Comparison of ENCODE assay signal across 27 cellular contexts in genomic region chr10:34737772-34738169, GRCh38.
DNase-seq lines count a peak whose midpoint lies in the region; ATAC-seq and TF ChIP-seq lines count a peak whose summit lies in the region.
"Had no signal": no experiment of that assay in that cellular context is flagged by ENCODE, and none has a peak within 500 bp of the region (broad histone marks: within the 10 kb centered on the region; RNA-seq: fewer than 3 reads in every experiment).

No MANE protein-coding gene starts in this region.

- H3K27me3 ChIP-seq in Caco-2 (replicated peaks; ENCODE audit: control insufficient read depth, insufficient read depth, low read length): no peaks in the 10 kb centered on the region
- H3K27me3 ChIP-seq in HUES64 (ENCODE audit: insufficient read depth, low read length): no peaks in the 10 kb centered on the region

- no peak overlapping the region for H3K4me3 ChIP-seq in Caco-2 (ENCODE audit: low read depth, low read length)
- no peak overlapping the region for H3K4me3 ChIP-seq in HUES64 (ENCODE audit: low read length)
- H3K4me3 ChIP-seq: BLaER1 treated with 17β-estradiol and CSF1 and Interleukin-3, amounts not matched to agents 10 nM and 100 nM; lung had no signal

- H3K9me3 ChIP-seq in Caco-2 (no peaks in the 10 kb centered on the region), HUES64 (ENCODE audit: insufficient read depth, low read depth, low read length) (no peaks in the 10 kb centered on the region)
- H3K9me3 ChIP-seq: SK-N-SH had no signal

- 89% methylated on average over 7 of the region's 7 CpGs for WGBS in HUES64

- no peaks in the 10 kb centered on the region for H3K36me3 ChIP-seq in Caco-2 (ENCODE audit: control insufficient read depth, insufficient read depth, low read length)
- H3K36me3 ChIP-seq in HUES64 (ENCODE audit: insufficient read depth, low read length): no peaks in the 10 kb centered on the region
- H3K36me3 ChIP-seq: BLaER1 treated with 17β-estradiol and CSF1 and Interleukin-3, amounts not matched to agents 10 nM and 100 nM had no signal

- H3K27ac Mint-ChIP-seq in Caco-2 (ENCODE audit: unreplicated experiment): peak overlapping the region; percentile 76
- H3K27ac Mint-ChIP-seq in brain: peak overlapping the region in 3 of 5 experiments; percentile 49 to 75 (median 69)
- peak overlapping the region; percentile 68 for H3K27ac Mint-ChIP-seq in mesothelial cell of epicardium
- H3K27ac Mint-ChIP-seq: activated naive CD8-positive, alpha-beta T cell treated with anti-CD3 and anti-CD28 coated beads, Interleukin-2, amount 10 ng/mL, durations not matched to agents 7 days and 5 days; activated T-helper 2 cell treated with anti-CD3 and anti-CD28 coated beads, Interferon-gamma antibody, Interleukin-2, Interleukin-4, amounts not matched to agents 10 μg/mL and 5 μg/mL and 100 μg/mL, durations not matched to agents 14 hours and 24 hours and 36 hours; stimulated activated naive CD8-positive, alpha-beta T cell treated with anti-CD3 and anti-CD28 coated beads, Interleukin-15, amount 100 ng/mL, for 72 hours had no signal

- POLR2A ChIA-PET in Caco-2 (lab: Charles Lee): no interaction called here

- H3K9me3 Mint-ChIP-seq in Caco-2 (ENCODE audit: unreplicated experiment) (no peaks in the 10 kb centered on the region), brain (peaks cover 0 to 2% (median 0%) of the 10 kb centered on the region in 5 experiments), mesothelial cell of epicardium (no peaks in the 10 kb centered on the region)
- H3K9me3 Mint-ChIP-seq: activated naive CD8-positive, alpha-beta T cell treated with anti-CD3 and anti-CD28 coated beads, Interleukin-2, amount 10 ng/mL, durations not matched to agents 7 days and 5 days; activated T-helper 2 cell treated with anti-CD3 and anti-CD28 coated beads, Interferon-gamma antibody, Interleukin-2, Interleukin-4, amounts not matched to agents 10 μg/mL and 5 μg/mL and 100 μg/mL, durations not matched to agents 14 hours and 24 hours and 36 hours; stimulated activated naive CD8-positive, alpha-beta T cell treated with anti-CD3 and anti-CD28 coated beads, Interleukin-15, amount 100 ng/mL, for 72 hours had no signal

- TF ChIP-seq CTCF in Caco-2 (IDR thresholded peaks at IDR 0.05; ENCODE audit: insufficient read depth in 1 of 2, low read depth in 1 of 2, low read length in 1 of 2, severe bottlenecking in 1 of 2, unreplicated experiment in 1 of 2) (no peak), brain (conservative IDR thresholded peaks at IDR 0.05) (no peak), mesothelial cell of epicardium (IDR thresholded peaks at IDR 0.05; ENCODE audit: unreplicated experiment) (no peak)

- no peak for ATAC-seq in GM18517 (IDR thresholded peaks at IDR 0.05; ENCODE audit: unreplicated experiment)
- ATAC-seq: esophagus mucosa; stimulated activated naive CD8-positive, alpha-beta T cell treated with anti-CD3 and anti-CD28 coated beads, Interleukin-15, amount 100 ng/mL, for 72 hours had no signal

- intact Hi-C loops in Caco-2 (cut with micrococcal nuclease; ENCODE audit: unreplicated experiment): no loop called here

- H3K4me1 ChIP-seq in Caco-2 (peaks cover 56% of the 10 kb centered on the region), HUES64 (ENCODE audit: insufficient read depth, low read length) (peaks cover 41% of the 10 kb centered on the region)

- H3K4me3 Mint-ChIP-seq in Caco-2 (ENCODE audit: unreplicated experiment) (peak overlapping the region; percentile 66), brain (peak overlapping the region in 1 of 5 experiments; percentile 48), mesothelial cell of epicardium (no peak overlapping the region)
- H3K4me3 Mint-ChIP-seq: activated naive CD8-positive, alpha-beta T cell treated with anti-CD3 and anti-CD28 coated beads, Interleukin-2, amount 10 ng/mL, durations not matched to agents 7 days and 5 days; stimulated activated naive CD8-positive, alpha-beta T cell treated with anti-CD3 and anti-CD28 coated beads, Interleukin-15, amount 100 ng/mL, for 72 hours had no signal

- no peak overlapping the region for H3K9ac ChIP-seq in HUES64 (ENCODE audit: low read depth, low read length)
- H3K9ac ChIP-seq: BLaER1 treated with 17β-estradiol and CSF1 and Interleukin-3, amounts not matched to agents 10 nM and 100 nM; SK-N-SH had no signal

- DNase-seq in Caco-2 (no peak), mesothelial cell of epicardium (ENCODE audit: low spot score in 2 of 2, unreplicated experiment in 2 of 2) (no peak), DMS79 (lab: John Stamatoyannopoulos, UW) (no peak), SW 1271 (lab: John Stamatoyannopoulos, UW) (no peak)
- DNase-seq in activated naive CD4-positive, alpha-beta T cell (lab: John Stamatoyannopoulos, UW): no peak
- DNase-seq: activated CD4-positive, alpha-beta T cell treated with anti-CD3 and anti-CD28 coated beads, Interleukin-2, amount 50 U/mL, for 48 hours; activated CD8-positive, alpha-beta memory T cell treated with anti-CD3 and anti-CD28 coated beads, Interleukin-2, amount 50 U/mL, for 48 hours; activated naive CD8-positive, alpha-beta T cell treated with anti-CD3 and anti-CD28 coated beads, Interleukin-2, amount 10 ng/mL, durations not matched to agents 7 days and 5 days; effector CD4-positive, alpha-beta T cell; foreskin melanocyte; hypothalamus; NCI-H1105; NCI-H2029; NCI-H446 treated with DMSO at 0.1 percent for 48 hours; occipital lobe; SK-N-SH; stimulated activated CD4-positive, alpha-beta T cell treated with anti-CD3 and anti-CD28 coated beads, Interleukin-12 subunit alpha, Interleukin-12 subunit beta, amount 100 ng/mL, for 4 hours; stimulated activated naive CD8-positive, alpha-beta T cell treated with anti-CD3 and anti-CD28 coated beads, Interleukin-15, amount 100 ng/mL, for 72 hours; trophoblast cell had no signal

- BruUV-seq in Caco-2 (replicated peaks; lab: Mats Ljungman, UMichigan): no TSS peak

- peak overlapping the region; percentile 54; the same call in 1 of the 2 replicates for H3K27ac ChIP-seq in HUES64 (ENCODE audit: low read depth, low read length)
- H3K27ac ChIP-seq: BLaER1 treated with 17β-estradiol and CSF1 and Interleukin-3, amounts not matched to agents 10 nM and 100 nM; VCaP had no signal

- H3K27me3 Mint-ChIP-seq in Caco-2 (ENCODE audit: insufficient read depth, unreplicated experiment) (no peaks in the 10 kb centered on the region), brain (peaks cover 3% of the 10 kb centered on the region), mesothelial cell of epicardium (ENCODE audit: low read depth) (no peaks in the 10 kb centered on the region)

- CTCF ChIA-PET in Caco-2 (lab: Charles Lee): no interaction called here

- peaks cover under 1% of the 10 kb centered on the region for H3K36me3 Mint-ChIP-seq in Caco-2 (ENCODE audit: insufficient read depth, unreplicated experiment)
- H3K36me3 Mint-ChIP-seq in brain: no peaks in the 10 kb centered on the region
- H3K36me3 Mint-ChIP-seq in mesothelial cell of epicardium: no peaks in the 10 kb centered on the region
- H3K36me3 Mint-ChIP-seq: activated naive CD8-positive, alpha-beta T cell treated with anti-CD3 and anti-CD28 coated beads, Interleukin-2, amount 10 ng/mL, durations not matched to agents 7 days and 5 days had no signal

- H3K4me1 Mint-ChIP-seq in Caco-2 (ENCODE audit: low read depth, unreplicated experiment): peaks cover 50% of the 10 kb centered on the region
- H3K4me1 Mint-ChIP-seq in brain: peaks cover 55% of the 10 kb centered on the region
- H3K4me1 Mint-ChIP-seq in mesothelial cell of epicardium: peaks cover 57% of the 10 kb centered on the region
